2 cellular contexts compared by ENCODE assay signal in the genomic region with DNA sequence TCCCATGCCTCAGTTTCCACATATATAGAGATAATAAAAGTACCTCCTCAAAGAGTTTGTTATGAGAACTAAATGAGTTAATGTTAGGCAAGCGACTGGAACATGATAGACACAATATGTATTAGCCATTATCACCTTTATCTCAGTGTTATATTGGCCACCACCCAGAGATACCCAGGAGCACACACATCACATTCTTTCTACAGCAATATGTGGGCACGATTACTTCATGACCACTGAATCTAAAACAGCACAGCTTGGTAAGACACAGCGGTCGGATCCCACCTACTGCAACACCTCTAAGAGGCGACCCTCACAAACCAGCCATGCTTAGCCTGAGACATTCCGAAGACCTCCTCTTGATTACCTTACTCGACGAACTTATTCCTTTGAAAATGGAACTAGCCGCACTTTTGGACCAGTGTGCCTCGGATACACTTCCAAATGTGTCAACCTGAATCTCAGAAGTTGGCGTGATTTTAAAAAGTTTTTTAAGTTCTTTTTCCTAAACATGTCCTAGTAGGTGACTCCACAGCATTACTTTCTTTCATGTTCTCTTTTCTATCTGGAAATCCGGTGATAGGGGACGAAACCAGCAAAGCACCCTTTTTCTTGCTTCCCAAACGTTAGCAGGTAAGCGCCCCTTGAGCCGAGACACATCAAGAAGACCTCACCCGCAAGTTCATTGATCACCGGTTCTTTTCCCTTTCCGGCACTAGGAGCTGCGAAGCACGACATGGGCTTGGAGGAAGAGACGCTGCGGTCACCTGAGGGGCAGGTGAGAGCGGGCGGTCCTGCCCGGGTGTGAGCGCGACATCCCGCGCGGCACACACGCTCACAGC.
TF ChIP-seq lines count a peak whose summit lies in the region.

No MANE protein-coding gene starts in this region.

TF ChIP-seq in SK-N-SH, 30 proteins besides CTCF, POLR2A, EP300 and RAD21 (continued from another document):
- TF ChIP-seq, protein P1, sequence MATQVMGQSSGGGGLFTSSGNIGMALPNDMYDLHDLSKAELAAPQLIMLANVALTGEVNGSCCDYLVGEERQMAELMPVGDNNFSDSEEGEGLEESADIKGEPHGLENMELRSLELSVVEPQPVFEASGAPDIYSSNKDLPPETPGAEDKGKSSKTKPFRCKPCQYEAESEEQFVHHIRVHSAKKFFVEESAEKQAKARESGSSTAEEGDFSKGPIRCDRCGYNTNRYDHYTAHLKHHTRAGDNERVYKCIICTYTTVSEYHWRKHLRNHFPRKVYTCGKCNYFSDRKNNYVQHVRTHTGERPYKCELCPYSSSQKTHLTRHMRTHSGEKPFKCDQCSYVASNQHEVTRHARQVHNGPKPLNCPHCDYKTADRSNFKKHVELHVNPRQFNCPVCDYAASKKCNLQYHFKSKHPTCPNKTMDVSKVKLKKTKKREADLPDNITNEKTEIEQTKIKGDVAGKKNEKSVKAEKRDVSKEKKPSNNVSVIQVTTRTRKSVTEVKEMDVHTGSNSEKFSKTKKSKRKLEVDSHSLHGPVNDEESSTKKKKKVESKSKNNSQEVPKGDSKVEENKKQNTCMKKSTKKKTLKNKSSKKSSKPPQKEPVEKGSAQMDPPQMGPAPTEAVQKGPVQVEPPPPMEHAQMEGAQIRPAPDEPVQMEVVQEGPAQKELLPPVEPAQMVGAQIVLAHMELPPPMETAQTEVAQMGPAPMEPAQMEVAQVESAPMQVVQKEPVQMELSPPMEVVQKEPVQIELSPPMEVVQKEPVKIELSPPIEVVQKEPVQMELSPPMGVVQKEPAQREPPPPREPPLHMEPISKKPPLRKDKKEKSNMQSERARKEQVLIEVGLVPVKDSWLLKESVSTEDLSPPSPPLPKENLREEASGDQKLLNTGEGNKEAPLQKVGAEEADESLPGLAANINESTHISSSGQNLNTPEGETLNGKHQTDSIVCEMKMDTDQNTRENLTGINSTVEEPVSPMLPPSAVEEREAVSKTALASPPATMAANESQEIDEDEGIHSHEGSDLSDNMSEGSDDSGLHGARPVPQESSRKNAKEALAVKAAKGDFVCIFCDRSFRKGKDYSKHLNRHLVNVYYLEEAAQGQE (IDR thresholded peaks at IDR 0.05; ENCODE audit: low read depth, low read length): no peak
- no peak for TF ChIP-seq TAF1 (IDR thresholded peaks at IDR 0.05; ENCODE audit: borderline replicate concordance, low read depth, low read length)
- TF ChIP-seq FOXM1 (IDR thresholded peaks at IDR 0.05; ENCODE audit: low read depth): no peak
- no peak for TF ChIP-seq CHD2 (IDR thresholded peaks at IDR 0.05; ENCODE audit: low read length, partially characterized antibody)
- TF ChIP-seq FOSL2 (IDR thresholded peaks at IDR 0.05; ENCODE audit: borderline replicate concordance, low read depth): no peak
- TF ChIP-seq GABPA (IDR thresholded peaks at IDR 0.05; ENCODE audit: low read depth): no peak
- TF ChIP-seq YY1 (IDR thresholded peaks at IDR 0.05; ENCODE audit: low read depth): no peak
- TF ChIP-seq NFIC (IDR thresholded peaks at IDR 0.05; ENCODE audit: borderline replicate concordance): no peak
- TF ChIP-seq JUND (IDR thresholded peaks at IDR 0.05): no peak
- no peak for TF ChIP-seq EZH2phosphoT487 (IDR thresholded peaks at IDR 0.05; ENCODE audit: borderline replicate concordance, low read depth)

TF ChIP-seq in SK-N-SH treated with all-trans-retinoic acid at 6 μM for 48 hours, 23 proteins besides CTCF, POLR2A, EP300 and RAD21 (continued from another document):
- no peak for TF ChIP-seq ZNF70 (CRISPR knock-in tag; IDR thresholded peaks at IDR 0.05)
- TF ChIP-seq, protein P2, sequence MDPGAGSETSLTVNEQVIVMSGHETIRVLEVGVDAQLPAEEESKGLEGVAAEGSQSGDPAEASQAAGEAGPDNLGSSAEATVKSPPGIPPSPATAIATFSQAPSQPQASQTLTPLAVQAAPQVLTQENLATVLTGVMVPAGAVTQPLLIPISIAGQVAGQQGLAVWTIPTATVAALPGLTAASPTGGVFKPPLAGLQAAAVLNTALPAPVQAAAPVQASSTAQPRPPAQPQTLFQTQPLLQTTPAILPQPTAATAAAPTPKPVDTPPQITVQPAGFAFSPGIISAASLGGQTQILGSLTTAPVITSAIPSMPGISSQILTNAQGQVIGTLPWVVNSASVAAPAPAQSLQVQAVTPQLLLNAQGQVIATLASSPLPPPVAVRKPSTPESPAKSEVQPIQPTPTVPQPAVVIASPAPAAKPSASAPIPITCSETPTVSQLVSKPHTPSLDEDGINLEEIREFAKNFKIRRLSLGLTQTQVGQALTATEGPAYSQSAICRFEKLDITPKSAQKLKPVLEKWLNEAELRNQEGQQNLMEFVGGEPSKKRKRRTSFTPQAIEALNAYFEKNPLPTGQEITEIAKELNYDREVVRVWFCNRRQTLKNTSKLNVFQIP (CRISPR knock-in tag; IDR thresholded peaks at IDR 0.05; ENCODE audit: borderline replicate concordance, low read depth): no peak
- no peak for TF ChIP-seq ZNF8 (CRISPR knock-in tag; IDR thresholded peaks at IDR 0.05)
- TF ChIP-seq ZNF565 (CRISPR knock-in tag; conservative IDR thresholded peaks at IDR 0.05; ENCODE audit: low read depth): no peak
- TF ChIP-seq ZFP30 (CRISPR knock-in tag; IDR thresholded peaks at IDR 0.05): no peak
- TF ChIP-seq GLIS3 (CRISPR knock-in tag; IDR thresholded peaks at IDR 0.05): no peak
- TF ChIP-seq PPARA (CRISPR knock-in tag; IDR thresholded peaks at IDR 0.05; ENCODE audit: borderline replicate concordance): no peak
- no peak for TF ChIP-seq ISL1 (CRISPR knock-in tag; IDR thresholded peaks at IDR 0.05)
- no peak for TF ChIP-seq ESRRG (CRISPR knock-in tag; IDR thresholded peaks at IDR 0.05)
- TF ChIP-seq, protein P3, sequence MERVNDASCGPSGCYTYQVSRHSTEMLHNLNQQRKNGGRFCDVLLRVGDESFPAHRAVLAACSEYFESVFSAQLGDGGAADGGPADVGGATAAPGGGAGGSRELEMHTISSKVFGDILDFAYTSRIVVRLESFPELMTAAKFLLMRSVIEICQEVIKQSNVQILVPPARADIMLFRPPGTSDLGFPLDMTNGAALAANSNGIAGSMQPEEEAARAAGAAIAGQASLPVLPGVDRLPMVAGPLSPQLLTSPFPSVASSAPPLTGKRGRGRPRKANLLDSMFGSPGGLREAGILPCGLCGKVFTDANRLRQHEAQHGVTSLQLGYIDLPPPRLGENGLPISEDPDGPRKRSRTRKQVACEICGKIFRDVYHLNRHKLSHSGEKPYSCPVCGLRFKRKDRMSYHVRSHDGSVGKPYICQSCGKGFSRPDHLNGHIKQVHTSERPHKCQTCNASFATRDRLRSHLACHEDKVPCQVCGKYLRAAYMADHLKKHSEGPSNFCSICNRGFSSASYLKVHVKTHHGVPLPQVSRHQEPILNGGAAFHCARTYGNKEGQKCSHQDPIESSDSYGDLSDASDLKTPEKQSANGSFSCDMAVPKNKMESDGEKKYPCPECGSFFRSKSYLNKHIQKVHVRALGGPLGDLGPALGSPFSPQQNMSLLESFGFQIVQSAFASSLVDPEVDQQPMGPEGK (CRISPR knock-in tag; IDR thresholded peaks at IDR 0.05; ENCODE audit: borderline replicate concordance): no peak
- no peak for TF ChIP-seq ZFP3 (CRISPR knock-in tag; IDR thresholded peaks at IDR 0.05)
